ENCODE assay signal across 15 cellular contexts in genomic region chr2:162037886-162038285, GRCh38. TPM values are rescaled to one million over a fixed set of nuclear protein-coding genes. Genes with fewer than 3 reads are reported as not detected.
A peak's percentile ranks its signal among the peaks of the same experiment; 100 is the strongest.
DNase-seq lines count a peak whose midpoint lies in the region; ATAC-seq and TF ChIP-seq lines count a peak whose summit lies in the region.
"Had no signal": no experiment of that assay in that cellular context is flagged by ENCODE, and none has a peak within 500 bp of the region (broad histone marks: within the 10 kb centered on the region; RNA-seq: fewer than 3 reads in every experiment).

No MANE protein-coding gene starts in this region.

- no peaks in the 10 kb centered on the region for H3K9me3 ChIP-seq in suprapubic skin

- no peaks in the 10 kb centered on the region for H3K4me1 Mint-ChIP-seq in activated T-cell treated with anti-CD3 and anti-CD28 coated beads, Interleukin-2, amount 50 U/mL, for 72 hours (ENCODE audit: low read depth)
- H3K4me1 Mint-ChIP-seq in activated T-cell treated with anti-CD3 and anti-CD28 coated beads, Interleukin-2, amount 50 U/mL, for 4 hours (ENCODE audit: low read depth), result peaks cover 6% of the 10 kb centered on the region
- H3K4me1 Mint-ChIP-seq in WTC11, result peaks cover 40% of the 10 kb centered on the region
- H3K4me1 Mint-ChIP-seq in nephron, result no peaks in the 10 kb centered on the region
- H3K4me1 Mint-ChIP-seq: CD14-positive monocyte had no signal

- no peaks in the 10 kb centered on the region for H3K27me3 Mint-ChIP-seq in activated T-cell treated with anti-CD3 and anti-CD28 coated beads, Interleukin-2, amount 50 U/mL, for 72 hours (ENCODE audit: low read depth)
- H3K27me3 Mint-ChIP-seq in activated T-cell treated with anti-CD3 and anti-CD28 coated beads, Interleukin-2, amount 50 U/mL, for 4 hours (ENCODE audit: low read depth), result no peaks in the 10 kb centered on the region
- H3K27me3 Mint-ChIP-seq in WTC11 (ENCODE audit: low read depth), result no peaks in the 10 kb centered on the region
- no peaks in the 10 kb centered on the region for H3K27me3 Mint-ChIP-seq in nephron (ENCODE audit: low read depth)

- peak overlapping the region; percentile 61 for H3K27ac ChIP-seq in suprapubic skin
- H3K27ac ChIP-seq: 22Rv1 had no signal

- peaks cover 8 to 17% of the 10 kb centered on the region in 2 donors for H3K36me3 Mint-ChIP-seq in activated T-cell treated with anti-CD3 and anti-CD28 coated beads, Interleukin-2, amount 50 U/mL, for 72 hours (ENCODE audit: insufficient read depth in 2 of 2)
- H3K36me3 Mint-ChIP-seq in activated T-cell treated with anti-CD3 and anti-CD28 coated beads, Interleukin-2, amount 50 U/mL, for 4 hours (ENCODE audit: insufficient read depth), result peaks cover 53% of the 10 kb centered on the region
- H3K36me3 Mint-ChIP-seq in WTC11 (peaks cover 4% of the 10 kb centered on the region), nephron (ENCODE audit: low read depth) (peaks cover 8% of the 10 kb centered on the region)
- H3K36me3 Mint-ChIP-seq: CD14-positive monocyte had no signal

- no peaks in the 10 kb centered on the region for H3K36me3 ChIP-seq in suprapubic skin

- no peaks in the 10 kb centered on the region for H3K27me3 ChIP-seq in suprapubic skin

- H3K4me3 Mint-ChIP-seq in activated T-cell treated with anti-CD3 and anti-CD28 coated beads, Interleukin-2, amount 50 U/mL, for 72 hours, result no peak overlapping the region
- no peak overlapping the region for H3K4me3 Mint-ChIP-seq in activated T-cell treated with anti-CD3 and anti-CD28 coated beads, Interleukin-2, amount 50 U/mL, for 4 hours
- H3K4me3 Mint-ChIP-seq in WTC11, result no peak overlapping the region
- no peak overlapping the region for H3K4me3 Mint-ChIP-seq in nephron
- H3K4me3 Mint-ChIP-seq: CD14-positive monocyte, H9 had no signal

- no peak for ATAC-seq in activated T-cell treated with anti-CD3 and anti-CD28 coated beads, Interleukin-2, amount 50 U/mL, for 72 hours (replicated peaks in 1 of 2)
- no peak for ATAC-seq in activated T-cell treated with anti-CD3 and anti-CD28 coated beads, Interleukin-2, amount 50 U/mL, for 4 hours
- ATAC-seq in WTC11 (peak; percentile 64), GM21619 (IDR thresholded peaks at IDR 0.05; ENCODE audit: unreplicated experiment) (no peak), HG03280 (IDR thresholded peaks at IDR 0.05; ENCODE audit: unreplicated experiment) (no peak)
- ATAC-seq: HepG2 had no signal

- peaks cover 14% of the 10 kb centered on the region for H3K4me1 ChIP-seq in suprapubic skin

- H3K9me3 Mint-ChIP-seq in activated T-cell treated with anti-CD3 and anti-CD28 coated beads, Interleukin-2, amount 50 U/mL, for 72 hours, result no peaks in the 10 kb centered on the region
- no peaks in the 10 kb centered on the region for H3K9me3 Mint-ChIP-seq in activated T-cell treated with anti-CD3 and anti-CD28 coated beads, Interleukin-2, amount 50 U/mL, for 4 hours
- H3K9me3 Mint-ChIP-seq in WTC11, result no peaks in the 10 kb centered on the region
- no peaks in the 10 kb centered on the region for H3K9me3 Mint-ChIP-seq in nephron
- H3K9me3 Mint-ChIP-seq: H9 had no signal

- DNase-seq in activated T-cell treated with anti-CD3 and anti-CD28 coated beads, Interleukin-2, amount 50 U/mL, for 72 hours, result no peak
- no peak for DNase-seq in activated T-cell treated with anti-CD3 and anti-CD28 coated beads, Interleukin-2, amount 50 U/mL, for 4 hours
- DNase-seq in WTC11 (ENCODE audit: low spot score), result no peak
- DNase-seq in suprapubic skin (ENCODE audit: low spot score in 2 of 2), result no peak
- DNase-seq in activated CD8-positive, alpha-beta memory T cell treated with anti-CD3 and anti-CD28 coated beads for 24 hours, result no peak
- DNase-seq: Calu3, DMS 273 treated with DMSO at 0.1 percent for 48 hours, GOT3, H9 had no signal

- WGBS in suprapubic skin, result 53% methylated on average over 1 of the region's 1 CpG

- peak overlapping the region; percentile 15 for H3K27ac Mint-ChIP-seq in activated T-cell treated with anti-CD3 and anti-CD28 coated beads, Interleukin-2, amount 50 U/mL, for 72 hours
- H3K27ac Mint-ChIP-seq in WTC11 (no peak overlapping the region), nephron (peak overlapping the region in 2 of 3 experiments; percentile 20 to 51)
- H3K27ac Mint-ChIP-seq: CD14-positive monocyte had no signal

- no peak overlapping the region for H3K4me3 ChIP-seq in suprapubic skin

- no peak for TF ChIP-seq EP300 in suprapubic skin (IDR thresholded peaks at IDR 0.05)

- TF ChIP-seq CTCF in WTC11 (IDR thresholded peaks at IDR 0.05) (no peak), nephron (IDR thresholded peaks at IDR 0.05; ENCODE audit: unreplicated experiment in 3 of 3) (no peak), suprapubic skin (IDR thresholded peaks at IDR 0.05) (no peak)

- POLR2A ChIA-PET in WTC11 (lab: Charles Lee), result no interaction called here

- TF ChIP-seq POLR2A in suprapubic skin (IDR thresholded peaks at IDR 0.05), result no peak

- CTCF ChIA-PET in WTC11 (lab: Charles Lee), result no interaction called here

TF ChIP-seq in WTC11, 78 proteins besides CTCF, POLR2A, EP300 and RAD21 (continues in another document):
- no peak for TF ChIP-seq NR3C1 (CRISPR knock-in tag; conservative IDR thresholded peaks at IDR 0.05; ENCODE audit: low read depth)
- no peak for TF ChIP-seq ZNF423 (CRISPR knock-in tag; IDR thresholded peaks at IDR 0.05)
- no peak for TF ChIP-seq ERG (CRISPR knock-in tag; IDR thresholded peaks at IDR 0.05)
- TF ChIP-seq, protein P1, sequence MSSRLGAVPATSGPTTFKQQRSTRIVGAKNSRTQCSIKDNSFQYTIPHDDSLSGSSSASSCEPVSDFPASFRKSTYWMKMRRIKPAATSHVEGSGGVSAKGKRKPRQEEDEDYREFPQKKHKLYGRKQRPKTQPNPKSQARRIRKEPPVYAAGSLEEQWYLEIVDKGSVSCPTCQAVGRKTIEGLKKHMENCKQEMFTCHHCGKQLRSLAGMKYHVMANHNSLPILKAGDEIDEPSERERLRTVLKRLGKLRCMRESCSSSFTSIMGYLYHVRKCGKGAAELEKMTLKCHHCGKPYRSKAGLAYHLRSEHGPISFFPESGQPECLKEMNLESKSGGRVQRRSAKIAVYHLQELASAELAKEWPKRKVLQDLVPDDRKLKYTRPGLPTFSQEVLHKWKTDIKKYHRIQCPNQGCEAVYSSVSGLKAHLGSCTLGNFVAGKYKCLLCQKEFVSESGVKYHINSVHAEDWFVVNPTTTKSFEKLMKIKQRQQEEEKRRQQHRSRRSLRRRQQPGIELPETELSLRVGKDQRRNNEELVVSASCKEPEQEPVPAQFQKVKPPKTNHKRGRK (CRISPR knock-in tag; IDR thresholded peaks at IDR 0.05; ENCODE audit: borderline replicate concordance), result no peak
- TF ChIP-seq TEAD1 (CRISPR knock-in tag; IDR thresholded peaks at IDR 0.05), result no peak
- no peak for TF ChIP-seq CDX4 (CRISPR knock-in tag; IDR thresholded peaks at IDR 0.05; ENCODE audit: borderline replicate concordance)
- no peak for TF ChIP-seq ATF6 (CRISPR knock-in tag; IDR thresholded peaks at IDR 0.05)
- TF ChIP-seq ZNF219 (CRISPR knock-in tag; IDR thresholded peaks at IDR 0.05; ENCODE audit: borderline replicate concordance), result no peak
- TF ChIP-seq JUN (CRISPR knock-in tag; IDR thresholded peaks at IDR 0.05), result no peak

RNA-seq across cellular contexts. Expression of gene DPP4, which starts 36.1 kb away (rescaled TPM):
- total RNA-seq in activated T-cell treated with anti-CD3 and anti-CD28 coated beads, Interleukin-2, amount 50 U/mL, for 72 hours, result 10 to 100 TPM; 37.6 to 52.9 TPM
- total RNA-seq in activated T-cell treated with anti-CD3 and anti-CD28 coated beads, Interleukin-2, amount 50 U/mL, for 4 hours, result 10 to 100 TPM in 2 of 3 donors, 1 to 10 TPM in 1; 8.6 to 15.6 (median 15.3) TPM
- total RNA-seq in WTC11 (2021), result 2.7 to 3.6 TPM (median 2.7 TPM) in 3 replicates
- 1 to 10 TPM; 1.6 to 5.3 (median 3.8) TPM for total RNA-seq in suprapubic skin
